ENCODE assay signal across 1 cellular context in the genomic region with DNA sequence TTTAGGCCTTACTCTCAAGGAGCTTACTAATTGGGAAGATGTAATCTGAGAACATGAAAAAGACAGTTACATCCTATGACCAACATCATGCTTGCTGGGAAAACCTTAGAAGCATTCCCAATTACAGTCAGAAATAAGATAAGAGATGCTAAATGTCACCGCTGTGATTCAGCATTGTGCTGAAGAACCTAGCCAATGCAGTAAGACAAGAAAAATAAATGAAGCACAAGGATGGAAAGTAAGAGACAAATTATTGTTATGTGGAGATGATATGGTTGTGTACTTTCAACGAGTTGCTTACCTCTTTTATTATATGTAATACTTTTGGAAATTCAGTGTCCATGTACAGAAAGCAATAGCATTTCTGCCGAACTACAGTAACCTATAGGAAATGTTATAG.
TF ChIP-seq lines count a peak whose summit lies in the region.

No MANE protein-coding gene starts in this region.

TF ChIP-seq in GM12878, 131 proteins besides CTCF, POLR2A, EP300 and RAD21:
- no peak for TF ChIP-seq IRF4 (IDR thresholded peaks at IDR 0.05; ENCODE audit: low read depth, low read length)
- TF ChIP-seq SRF (IDR thresholded peaks at IDR 0.05; ENCODE audit: low read depth in 2 of 2, low read length in 2 of 2) = no peak
- peak; percentile 49; the same call in 1 of the 2 replicates for TF ChIP-seq ZNF217 (IDR thresholded peaks at IDR 0.05)
